ENCODE assay signal across 30 cellular contexts in the genomic region with DNA sequence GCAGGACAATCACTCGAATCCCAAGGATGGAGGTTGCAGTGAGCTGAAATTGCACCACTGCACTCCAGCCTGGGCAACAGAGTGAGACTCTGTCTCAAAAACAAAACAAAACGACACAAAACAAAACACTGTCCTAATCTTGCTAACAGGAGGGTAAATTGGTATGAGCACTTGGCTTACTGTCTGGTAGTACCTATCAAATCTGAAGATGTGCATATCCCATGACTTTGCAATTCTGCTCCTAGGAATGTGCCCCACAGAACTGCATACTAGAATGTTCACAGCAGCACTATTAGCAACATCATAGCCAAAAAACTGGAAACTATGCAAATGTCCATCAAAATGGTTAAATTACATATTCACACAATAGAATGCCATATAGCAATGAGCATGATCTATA. TPM values are rescaled to one million over a fixed set of nuclear protein-coding genes. Genes with fewer than 3 reads are reported as not detected.
"Had no signal": no experiment of that assay in that cellular context is flagged by ENCODE, and none has a peak within 500 bp of the region (broad histone marks: within the 10 kb centered on the region; RNA-seq: fewer than 3 reads in every experiment).

No MANE protein-coding gene starts in this region.

- FAIRE-seq: islet of Langerhans, kidney had no signal

- H3K27ac ChIP-seq: left lung, lower lobe of right lung, ovary, right atrium auricular region, skin epidermis, suprapubic skin, thoracic aorta, tibial artery, upper lobe of right lung, uterus had no signal

- H3K4me3 Mint-ChIP-seq: immature natural killer cell; naive thymus-derived CD8-positive, alpha-beta T cell; nephron; neural crest cell; stimulated activated naive B cell treated with anti-CD40 and anti-IgM and Interleukin-4, amounts not matched to agents 10 μg/mL and 1 μg/mL and 100 μg/mL, for 72 hours; stimulated activated naive CD8-positive, alpha-beta T cell treated with anti-CD3 and anti-CD28 coated beads, Interleukin-15, Interleukin-2, amounts not matched to agents 100 ng/mL and 50 ng/mL, for 24 hours had no signal

- H3K4me1 ChIP-seq: left lung, lower lobe of right lung, right atrium auricular region, suprapubic skin, upper lobe of right lung, uterus had no signal

- H3K27me3 Mint-ChIP-seq: naive thymus-derived CD8-positive, alpha-beta T cell; progenitor cell of endocrine pancreas; stimulated activated naive B cell treated with anti-CD40 and anti-IgM and Interleukin-4, amounts not matched to agents 10 μg/mL and 1 μg/mL and 100 μg/mL, for 72 hours; stimulated activated naive CD8-positive, alpha-beta T cell treated with anti-CD3 and anti-CD28 coated beads, Interleukin-15, Interleukin-2, amounts not matched to agents 100 ng/mL and 50 ng/mL, for 24 hours had no signal

- H3K27ac Mint-ChIP-seq: immature natural killer cell; nephron; progenitor cell of endocrine pancreas; stimulated activated naive B cell treated with anti-CD40 and anti-IgM and Interleukin-4, amounts not matched to agents 10 μg/mL and 1 μg/mL and 100 μg/mL, for 72 hours; stimulated activated naive CD8-positive, alpha-beta T cell treated with anti-CD3 and anti-CD28 coated beads, Interleukin-15, Interleukin-2, amounts not matched to agents 100 ng/mL and 50 ng/mL, for 24 hours had no signal

- H3K4me1 Mint-ChIP-seq: immature natural killer cell; neural crest cell; stimulated activated naive B cell treated with anti-CD40 and anti-IgM and Interleukin-4, amounts not matched to agents 10 μg/mL and 1 μg/mL and 100 μg/mL, for 72 hours had no signal

- H3K27me3 ChIP-seq: left lung, ovary, right atrium auricular region, suprapubic skin, tibial artery, upper lobe of right lung, uterus had no signal

- H3K36me3 ChIP-seq: ovary, uterus had no signal

- H3K4me3 ChIP-seq: left lung, lower lobe of right lung, ovary, right atrium auricular region, skin epidermis, suprapubic skin, thoracic aorta, tibial artery, upper lobe of right lung, uterus had no signal

- H3K9me3 Mint-ChIP-seq: naive thymus-derived CD8-positive, alpha-beta T cell; stimulated activated naive CD8-positive, alpha-beta T cell treated with anti-CD3 and anti-CD28 coated beads, Interleukin-15, Interleukin-2, amounts not matched to agents 100 ng/mL and 50 ng/mL, for 24 hours had no signal

- DNase-seq: hypothalamus; immature natural killer cell; left colon; lower lobe of right lung; mammary epithelial cell; mesenchymal stem cell; naive thymus-derived CD8-positive, alpha-beta T cell; nucleus accumbens; stimulated activated CD4-positive, alpha-beta T cell treated with anti-CD3 and anti-CD28 coated beads, Interleukin-12 subunit alpha, Interleukin-12 subunit beta, amount 100 ng/mL, for 4 hours; stimulated activated CD4-positive, alpha-beta T cell treated with anti-CD3 and anti-CD28 coated beads, Interleukin-15, amount 100 ng/mL, for 24 hours; stimulated activated CD4-positive, alpha-beta T cell treated with anti-CD3 and anti-CD28 coated beads, Interleukin-2, amount 100 ng/mL, for 24 hours; stimulated activated CD4-positive, alpha-beta T cell treated with anti-CD3 and anti-CD28 coated beads, Interleukin-4, amount 100 ng/mL, for 1 hour; stimulated activated naive B cell treated with anti-CD40 and anti-IgM and Interleukin-4, amounts not matched to agents 10 μg/mL and 1 μg/mL and 100 μg/mL, for 72 hours; tibial artery; trophoblast cell; uterus had no signal

- H3K9me3 ChIP-seq: left lung, lower lobe of right lung, ovary, suprapubic skin, thoracic aorta, tibial artery, upper lobe of right lung, uterus had no signal

- ATAC-seq: left lung; lower lobe of right lung; naive thymus-derived CD8-positive, alpha-beta T cell; sciatic nerve; stimulated activated naive B cell treated with anti-CD40 and anti-IgM and Interleukin-4, amounts not matched to agents 10 μg/mL and 1 μg/mL and 100 μg/mL, for 72 hours; upper lobe of right lung had no signal

RNA-seq across cellular contexts. Expression of a gene that starts 23.8 kb away (rescaled TPM):
- total RNA-seq: progenitor cell of endocrine pancreas had no signal
